In genomic region chr5:154757647-154758406, GRCh38 we compare ENCODE assay signal across 1 cellular context.
TF ChIP-seq lines count a peak whose summit lies in the region.

No MANE protein-coding gene starts in this region.

TF ChIP-seq in GM23338, 12 proteins besides CTCF, POLR2A, EP300 and RAD21 (continued from another document):
- TF ChIP-seq ZNF462 (CRISPR knock-in tag; IDR thresholded peaks at IDR 0.05) (no peak), CREB1 (CRISPR knock-in tag; IDR thresholded peaks at IDR 0.05; ENCODE audit: low read depth) (no peak), STAT1 (IDR thresholded peaks at IDR 0.05; ENCODE audit: unreplicated experiment) (no peak), NANOG (IDR thresholded peaks at IDR 0.05; ENCODE audit: borderline replicate concordance) (no peak)
TF ChIP-seq in GM23338: peak in this region for 1.
